In genomic region chr22:28815729-28816128, GRCh38 we compare ENCODE assay signal across 27 cellular contexts. TPM values are rescaled to one million over a fixed set of nuclear protein-coding genes. Genes with fewer than 3 reads are reported as not detected.
A peak's percentile ranks its signal among the peaks of the same experiment; 100 is the strongest.
DNase-seq lines count a peak whose midpoint lies in the region; ATAC-seq and TF ChIP-seq lines count a peak whose summit lies in the region.
"Had no signal": no experiment of that assay in that cellular context is flagged by ENCODE, and none has a peak within 500 bp of the region (broad histone marks: within the 10 kb centered on the region; RNA-seq: fewer than 3 reads in every experiment).

No MANE protein-coding gene starts in this region.

- H3K36me3 Mint-ChIP-seq in T-helper 1 cell treated with Interleukin-12 subunit alpha and Interleukin-12 subunit beta and Interleukin-4 antibody, amounts not matched to agents 30 μg/mL and 1 μg/mL, for 36 hours (ENCODE audit: low read depth): peaks cover 40% of the 10 kb centered on the region
- H3K36me3 Mint-ChIP-seq in nephron (ENCODE audit: low read depth): no peaks in the 10 kb centered on the region

- H3K27ac ChIP-seq in body of pancreas: peak overlapping the region; percentile 63 to 96 (median 88)
- peak overlapping the region; percentile 40 for H3K27ac ChIP-seq in vagina
- H3K27ac ChIP-seq: ascending aorta, foreskin keratinocyte, RWPE1 had no signal

- H3K36me3 ChIP-seq in body of pancreas (replicated peaks in 1 of 2; ENCODE audit: insufficient read depth in 1 of 2, low read depth in 2 of 2): no peaks in the 10 kb centered on the region
- H3K36me3 ChIP-seq in vagina: no peaks in the 10 kb centered on the region
- H3K36me3 ChIP-seq: MG63 had no signal

- WGBS in body of pancreas, 2 donors: 62 to 67% methylated on average over 6 of the region's 6 CpGs

- no peak for DNase-seq in T-helper 1 cell
- no peak for DNase-seq in body of pancreas
- no peak for DNase-seq in vagina (ENCODE audit: extremely low spot score in 2 of 2)
- DNase-seq in NCI-H82 treated with DMSO at 0.1 percent for 48 hours (lab: John Stamatoyannopoulos, UW; ENCODE audit: unreplicated experiment): no peak
- DNase-seq: activated CD8-positive, alpha-beta T cell treated with anti-CD3 and anti-CD28 coated beads, Interleukin-2, amount 10 ng/mL, durations not matched to agents 7 days and 5 days; activated naive CD8-positive, alpha-beta T cell treated with anti-CD3 and anti-CD28 coated beads, Interleukin-2, amount 10 ng/mL, durations not matched to agents 7 days and 5 days; caudate nucleus; CD8-positive, alpha-beta memory T cell; cortex of kidney; endodermal cell; foreskin keratinocyte; mesenchymal stem cell; MG63; NCI-H1436; NCI-H2081 treated with DMSO at 0.1 percent for 48 hours; NCI-H226; NCI-H82; T-helper 2 cell; trophoblast cell had no signal

- peaks cover 76% of the 10 kb centered on the region for H3K4me1 Mint-ChIP-seq in T-helper 1 cell treated with Interleukin-12 subunit alpha and Interleukin-12 subunit beta and Interleukin-4 antibody, amounts not matched to agents 30 μg/mL and 1 μg/mL, for 36 hours (ENCODE audit: low read depth)
- peaks cover 55% of the 10 kb centered on the region for H3K4me1 Mint-ChIP-seq in nephron

- H3K4me1 ChIP-seq in body of pancreas: peaks cover 100% of the 10 kb centered on the region
- H3K4me1 ChIP-seq in vagina: peaks cover 47% of the 10 kb centered on the region

- ATAC-seq in body of pancreas (no peak), HG03460 (IDR thresholded peaks at IDR 0.05; ENCODE audit: unreplicated experiment) (no peak), GM18861 (IDR thresholded peaks at IDR 0.05; ENCODE audit: unreplicated experiment) (no peak)
- ATAC-seq: activated CD8-positive, alpha-beta T cell treated with anti-CD3 and anti-CD28 coated beads, Interleukin-2, amount 10 ng/mL, durations not matched to agents 7 days and 5 days; esophagus mucosa; foreskin keratinocyte had no signal

- H3K9me3 ChIP-seq in body of pancreas (no peaks in the 10 kb centered on the region), vagina (no peaks in the 10 kb centered on the region)
- H3K9me3 ChIP-seq: ascending aorta, MG63 had no signal

- TF ChIP-seq CTCF in body of pancreas (IDR thresholded peaks at IDR 0.05) (no peak), nephron (IDR thresholded peaks at IDR 0.05; ENCODE audit: unreplicated experiment in 3 of 3) (no peak), vagina (IDR thresholded peaks at IDR 0.05) (no peak)

- H3K27me3 ChIP-seq in body of pancreas: no peaks in the 10 kb centered on the region
- no peaks in the 10 kb centered on the region for H3K27me3 ChIP-seq in vagina
- H3K27me3 ChIP-seq: ascending aorta, foreskin keratinocyte, MG63 had no signal

- peak overlapping the region; percentile 93 for H3K27ac Mint-ChIP-seq in T-helper 1 cell treated with Interleukin-12 subunit alpha and Interleukin-12 subunit beta and Interleukin-4 antibody, amounts not matched to agents 30 μg/mL and 1 μg/mL, for 36 hours
- H3K27ac Mint-ChIP-seq in nephron: peak overlapping the region; percentile 68 to 95 (median 80)

- no peak for TF ChIP-seq POLR2A in body of pancreas (IDR thresholded peaks at IDR 0.05)
- TF ChIP-seq POLR2A in vagina (IDR thresholded peaks at IDR 0.05): no peak

- H3K27me3 Mint-ChIP-seq in T-helper 1 cell treated with Interleukin-12 subunit alpha and Interleukin-12 subunit beta and Interleukin-4 antibody, amounts not matched to agents 30 μg/mL and 1 μg/mL, for 36 hours (ENCODE audit: low read depth): no peaks in the 10 kb centered on the region
- no peaks in the 10 kb centered on the region for H3K27me3 Mint-ChIP-seq in nephron (ENCODE audit: low read depth)

- H3K4me3 Mint-ChIP-seq in T-helper 1 cell treated with Interleukin-12 subunit alpha and Interleukin-12 subunit beta and Interleukin-4 antibody, amounts not matched to agents 30 μg/mL and 1 μg/mL, for 36 hours: no peak overlapping the region
- H3K4me3 Mint-ChIP-seq in nephron: no peak overlapping the region
- H3K4me3 Mint-ChIP-seq: activated CD8-positive, alpha-beta T cell treated with anti-CD3 and anti-CD28 coated beads, Interleukin-2, amount 10 ng/mL, durations not matched to agents 7 days and 5 days; CD8-positive, alpha-beta memory T cell; endodermal cell had no signal

- no peak overlapping the region for H3K4me3 ChIP-seq in body of pancreas
- no peak overlapping the region for H3K4me3 ChIP-seq in vagina
- H3K4me3 ChIP-seq: ascending aorta, MG63 had no signal

- H3K9me3 Mint-ChIP-seq in T-helper 1 cell treated with Interleukin-12 subunit alpha and Interleukin-12 subunit beta and Interleukin-4 antibody, amounts not matched to agents 30 μg/mL and 1 μg/mL, for 36 hours: no peaks in the 10 kb centered on the region
- H3K9me3 Mint-ChIP-seq in nephron: no peaks in the 10 kb centered on the region
- H3K9me3 Mint-ChIP-seq: activated naive CD8-positive, alpha-beta T cell treated with anti-CD3 and anti-CD28 coated beads, Interleukin-2, amount 10 ng/mL, durations not matched to agents 7 days and 5 days; activated T-helper 2 cell treated with anti-CD3 and anti-CD28 coated beads, Interferon-gamma antibody, Interleukin-2, Interleukin-4, amounts not matched to agents 10 μg/mL and 5 μg/mL and 100 μg/mL, durations not matched to agents 14 hours and 24 hours and 36 hours; CD8-positive, alpha-beta memory T cell had no signal

- intact Hi-C loops in body of pancreas (cut with DNase I): no loop called here
- intact Hi-C loops in vagina (cut with DNase I): no loop called here

RNA-seq across cellular contexts. Expression of gene XBP1, which starts 15.4 kb away (rescaled TPM):
- 100 to 1,000 TPM; 642 to 771 TPM for total RNA-seq in body of pancreas
- 141 TPM for total RNA-seq in vagina

RNA-seq across cellular contexts. Expression of gene CCDC117, which starts 43.2 kb away (rescaled TPM):
- total RNA-seq in body of pancreas (10 to 100 TPM; 13.8 to 16.3 TPM), vagina (14.2 TPM)
